ENCODE assay signal across 33 cellular contexts in genomic region chr20:58199469-58199868, GRCh38. TPM values are rescaled to one million over a fixed set of nuclear protein-coding genes. Genes with fewer than 3 reads are reported as not detected.
"Had no signal": no experiment of that assay in that cellular context is flagged by ENCODE, and none has a peak within 500 bp of the region (broad histone marks: within the 10 kb centered on the region; RNA-seq: fewer than 3 reads in every experiment).

No MANE protein-coding gene starts in this region.

- H3K4me3 ChIP-seq: ascending aorta, cardiac muscle cell had no signal

- H3K4me1 ChIP-seq: ascending aorta had no signal

- DNase-seq: activated B cell treated with CpG ODN at 0.5 μM for 24 hours; activated CD4-positive, alpha-beta memory T cell treated with anti-CD3 and anti-CD28 coated beads for 36 hours; activated CD4-positive, alpha-beta T cell treated with anti-CD3 and anti-CD28 coated beads for 4 hours; activated CD4-positive, alpha-beta T cell treated with anti-CD3 and anti-CD28 coated beads, Interleukin-2, amount 10 ng/mL, durations not matched to agents 24 days and 14 days; activated CD4-positive, alpha-beta T cell treated with anti-CD3 and anti-CD28 coated beads, Interleukin-2, amount 50 U/mL, for 1 hour; activated CD4-positive, alpha-beta T cell treated with anti-CD3 and anti-CD28 coated beads, Interleukin-2, amount 50 U/mL, for 4 hours; activated CD4-positive, CD25-positive, alpha-beta regulatory T cell treated with anti-CD3 and anti-CD28 coated beads, Interleukin-2, amount 50 U/mL, for 72 hours; activated CD8-positive, alpha-beta memory T cell treated with anti-CD3 and anti-CD28 coated beads, Interleukin-2, amount 50 U/mL, for 4 hours; activated CD8-positive, alpha-beta T cell treated with anti-CD3 and anti-CD28 coated beads for 36 hours; activated gamma-delta T cell; activated naive CD4-positive, alpha-beta T cell treated with anti-CD3 and anti-CD28 coated beads, Interleukin-2, amount 10 ng/mL, durations not matched to agents 7 days and 5 days; activated naive CD4-positive, alpha-beta T cell treated with Interleukin-2 at 50 U/mL for 16 hours; activated naive CD8-positive, alpha-beta T cell treated with anti-CD3 and anti-CD28 coated beads, Interleukin-2, amount 10 ng/mL, durations not matched to agents 7 days and 5 days; activated naive CD8-positive, alpha-beta T cell treated with anti-CD3 and anti-CD28 coated beads, Interleukin-2, amount 50 U/mL, for 24 hours; activated T-cell treated with anti-CD3 and anti-CD28 coated beads for 4 hours; activated T-cell treated with anti-CD3 and anti-CD28 coated beads, Interleukin-2, amount 50 U/mL, for 1 hour; activated T-cell treated with anti-CD3 and anti-CD28 coated beads, Interleukin-2, amount 50 U/mL, for 4 hours; activated T-cell treated with anti-CD3 and anti-CD28 coated beads, Interleukin-2, amount 50 U/mL, for 72 hours; amygdala; anterior cingulate cortex; central memory CD4-positive, alpha-beta T cell; SW 1271; T-helper 1 cell; T-helper 2 cell; T-helper 9 cell had no signal

- H3K9me3 ChIP-seq: ascending aorta had no signal

- H3K27me3 ChIP-seq: ascending aorta had no signal

- ATAC-seq: activated CD8-positive, alpha-beta T cell treated with anti-CD3 and anti-CD28 coated beads for 36 hours; activated naive CD8-positive, alpha-beta T cell treated with anti-CD3 and anti-CD28 coated beads, Interleukin-2, amount 50 U/mL, for 24 hours; activated T-cell treated with anti-CD3 and anti-CD28 coated beads, Interleukin-2, amount 50 U/mL, for 4 hours; activated T-cell treated with anti-CD3 and anti-CD28 coated beads, Interleukin-2, amount 50 U/mL, for 72 hours; activated T-helper 17 cell treated with anti-CD3 and anti-CD28 coated beads, Interleukin-2, amount 50 U/mL, for 72 hours had no signal

- H3K36me3 ChIP-seq: ascending aorta, cardiac muscle cell had no signal

- H3K27ac ChIP-seq: ascending aorta, cardiac muscle cell, VCaP had no signal

RNA-seq across cellular contexts. Expression of gene ANKRD60, which starts 29.0 kb away (rescaled TPM):
- total RNA-seq: activated B cell treated with CpG ODN at 0.5 μM for 24 hours; activated CD4-positive, alpha-beta memory T cell treated with anti-CD3 and anti-CD28 coated beads for 36 hours; activated CD4-positive, alpha-beta T cell treated with anti-CD3 and anti-CD28 coated beads, Interleukin-2, amount 10 ng/mL, durations not matched to agents 24 days and 14 days; activated CD8-positive, alpha-beta memory T cell treated with anti-CD3 and anti-CD28 coated beads for 36 hours; activated CD8-positive, alpha-beta T cell treated with anti-CD3 and anti-CD28 coated beads for 36 hours; activated naive CD8-positive, alpha-beta T cell treated with anti-CD3 and anti-CD28 coated beads, Interleukin-2, amount 10 ng/mL, durations not matched to agents 7 days and 5 days; activated T-cell treated with anti-CD3 and anti-CD28 coated beads, Interleukin-2, amount 50 U/mL, for 4 hours; activated T-cell treated with anti-CD3 and anti-CD28 coated beads, Interleukin-2, amount 50 U/mL, for 72 hours; activated T-helper 1 cell treated with anti-CD3 and anti-CD28 coated beads, Interleukin-12 subunit alpha, Interleukin-12 subunit beta, Interleukin-2, Interleukin-4 antibody, amounts not matched to agents 30 ng/mL and 10 ng/mL and 1 ng/mL, durations not matched to agents 14 hours and 24 hours and 36 hours; activated T-helper 17 cell treated with anti-CD3 and anti-CD28 coated beads, Interleukin-2, amount 50 U/mL, for 72 hours; ascending aorta; bronchial epithelial cell; cardiac muscle cell had no signal
- polyA plus RNA-seq: adipose tissue, cardiac muscle cell had no signal
